Comparison of ENCODE assay signal across 8 cellular contexts in the genomic region with DNA sequence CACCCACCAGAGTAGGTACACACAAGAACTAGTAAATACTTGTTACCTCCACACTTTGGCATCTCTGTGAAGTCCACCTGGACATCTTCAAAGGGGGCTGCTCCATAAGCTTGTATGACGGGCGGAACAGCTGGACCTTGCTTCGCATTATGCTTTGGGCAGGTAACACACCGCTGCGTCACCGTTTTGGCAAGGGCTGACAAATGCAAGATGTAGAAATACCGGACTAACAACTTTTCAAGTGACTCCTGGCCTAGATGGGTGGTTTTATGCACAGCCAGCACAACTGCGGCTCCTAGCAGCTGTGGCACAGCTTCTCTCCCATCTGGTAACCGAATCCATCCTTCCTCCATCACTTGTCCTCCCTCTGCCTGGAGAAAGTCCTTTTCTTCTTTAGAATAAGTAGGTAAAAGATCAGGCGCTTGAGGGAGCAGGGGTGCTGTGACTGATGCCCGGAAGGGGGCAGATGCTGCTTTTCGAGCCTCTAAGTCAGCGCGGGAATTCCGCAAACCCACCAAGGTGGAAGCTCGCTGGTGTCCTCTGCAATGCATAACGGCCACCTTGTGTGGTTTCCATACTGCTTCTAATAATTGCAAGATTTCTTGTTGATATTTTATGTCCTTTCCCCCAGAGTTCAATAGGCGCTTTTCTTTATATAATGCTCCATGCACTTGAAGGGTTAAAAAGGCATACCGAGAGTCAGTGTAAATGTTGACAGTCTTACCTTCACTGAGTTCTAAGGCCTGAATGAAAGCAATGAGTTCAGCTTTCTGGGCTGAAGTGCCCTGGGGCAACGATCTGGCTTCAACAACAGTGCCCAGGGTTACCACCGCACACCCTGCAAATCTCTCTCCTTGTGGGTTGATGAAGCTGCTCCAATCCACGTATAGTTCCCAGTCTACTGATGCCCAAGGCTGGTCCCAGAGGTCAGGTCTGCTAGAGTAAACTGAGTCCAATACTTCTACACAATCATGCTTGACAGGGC.
DNase-seq lines count a peak whose midpoint lies in the region; ATAC-seq and TF ChIP-seq lines count a peak whose summit lies in the region.
"Not testable (repeated sequence)": the region's sequence is repeated elsewhere in the genome, so short reads cannot be mapped to it uniquely, and the experiment has no call there.

No MANE protein-coding gene starts in this region.

- DNase-seq in DMS53 treated with DMSO at 0.1 percent for 48 hours (lab: John Stamatoyannopoulos, UW; ENCODE audit: unreplicated experiment): peak; percentile 81
- DNase-seq in NCI-H1105 treated with DMSO at 0.1 percent for 48 hours (lab: John Stamatoyannopoulos, UW): peak; percentile 81
- DNase-seq in NCI-H526 treated with DMSO at 0.1 percent for 48 hours (lab: John Stamatoyannopoulos, UW): peak; percentile 86
- DNase-seq in body of pancreas: peak; percentile 94 to 97 (median 96)
- peak; percentile 79 for DNase-seq in lower lobe of right lung
- DNase-seq in prostate gland (ENCODE audit: low spot score): peak; percentile 91
- peak; percentile 88 for DNase-seq in upper lobe of right lung

- not testable (repeated sequence) for H3K36me3 ChIP-seq in body of pancreas (replicated peaks in 1 of 2; ENCODE audit: insufficient read depth in 1 of 2, low read depth in 2 of 2); lower lobe of right lung; prostate gland; upper lobe of right lung

- 15 to 18% methylated on average over 22 of the region's 22 CpGs for WGBS in body of pancreas, 2 donors
- WGBS in prostate gland: 53% methylated on average over 22 of the region's 22 CpGs

- H3K27ac ChIP-seq in body of pancreas (peak overlapping the region; percentile 96 to 100 (median 98)), lower lobe of right lung (peak overlapping the region; percentile 81), prostate gland (peak overlapping the region; percentile 87 to 91), upper lobe of right lung (peak overlapping the region; percentile 84)

- ATAC-seq in body of pancreas (peak; percentile 82), esophagus mucosa (peak; percentile 75), lower lobe of right lung (peak in 1 of 2 donors; percentile 56), upper lobe of right lung (peak; percentile 43)

- TF ChIP-seq CTCF in body of pancreas (IDR thresholded peaks at IDR 0.05) (peak in 4 of 7 experiments; percentile 8 to 29 (median 20)), prostate gland (IDR thresholded peaks at IDR 0.05) (peak in 1 of 4 experiments; percentile 25)
- not testable (repeated sequence) for TF ChIP-seq CTCF in lower lobe of right lung (IDR thresholded peaks at IDR 0.05); upper lobe of right lung (IDR thresholded peaks at IDR 0.05)

- not testable (repeated sequence) for H3K27me3 ChIP-seq in body of pancreas; prostate gland (replicated peaks; ENCODE audit: insufficient read depth)
- peaks cover 12% of the 10 kb centered on the region for H3K27me3 ChIP-seq in lower lobe of right lung (ENCODE audit: low read depth)
- H3K27me3 ChIP-seq in upper lobe of right lung: peaks cover 18% of the 10 kb centered on the region

- TF ChIP-seq POLR2A in body of pancreas (IDR thresholded peaks at IDR 0.05) (peak; percentile 82 to 93 (median 93)), prostate gland (IDR thresholded peaks at IDR 0.05) (peak; percentile 48)

- not testable (repeated sequence) for H3K9me3 ChIP-seq in body of pancreas, lower lobe of right lung, prostate gland, upper lobe of right lung

- intact Hi-C loops in body of pancreas (cut with DNase I); lower lobe of right lung (cut with DNase I); prostate gland (cut with DNase I); upper lobe of right lung (cut with DNase I): not testable (repeated sequence)

- peaks cover 66% of the 10 kb centered on the region for H3K4me1 ChIP-seq in body of pancreas
- not testable (repeated sequence) for H3K4me1 ChIP-seq in lower lobe of right lung; prostate gland (replicated peaks); upper lobe of right lung

- H3K4me3 ChIP-seq in body of pancreas: peak overlapping the region; percentile 17 to 46
- H3K4me3 ChIP-seq in lower lobe of right lung: peak overlapping the region; percentile 48
- peak overlapping the region; percentile 37 to 42 for H3K4me3 ChIP-seq in prostate gland
- H3K4me3 ChIP-seq in upper lobe of right lung: peak overlapping the region; percentile 50
